ENCODE assay signal across 1 cellular context in the genomic region with DNA sequence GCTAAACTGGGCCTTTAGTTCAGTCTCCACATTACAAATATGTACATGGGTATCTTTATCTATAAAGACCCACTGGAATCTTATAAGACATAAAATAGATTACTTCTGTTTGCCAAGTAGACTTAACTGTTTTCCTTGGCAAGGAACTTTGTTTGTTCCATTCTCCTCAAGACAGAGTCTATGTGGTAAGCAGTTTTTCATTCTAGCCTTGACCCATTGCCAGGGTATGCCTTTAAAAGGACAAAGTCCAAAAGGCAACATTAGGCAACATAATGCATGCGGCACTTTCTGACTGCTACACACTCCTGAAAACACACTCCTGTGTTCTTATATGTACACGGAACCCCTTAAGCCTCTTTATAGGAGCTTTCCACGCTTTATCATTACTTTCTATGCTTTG.
TF ChIP-seq lines count a peak whose summit lies in the region.

No MANE protein-coding gene starts in this region.

TF ChIP-seq in IMR-90, 13 proteins besides CTCF, POLR2A, EP300 and RAD21:
- TF ChIP-seq RCOR1 (IDR thresholded peaks at IDR 0.05; ENCODE audit: insufficient replicate concordance, low read length) (no peak), FOS (IDR thresholded peaks at IDR 0.05; ENCODE audit: low read depth, low read length) (no peak), BHLHE40 (IDR thresholded peaks at IDR 0.05; ENCODE audit: low read depth, low read length) (no peak), MAFK (IDR thresholded peaks at IDR 0.05; ENCODE audit: low read depth, low read length) (no peak)
- TF ChIP-seq, protein P1, sequence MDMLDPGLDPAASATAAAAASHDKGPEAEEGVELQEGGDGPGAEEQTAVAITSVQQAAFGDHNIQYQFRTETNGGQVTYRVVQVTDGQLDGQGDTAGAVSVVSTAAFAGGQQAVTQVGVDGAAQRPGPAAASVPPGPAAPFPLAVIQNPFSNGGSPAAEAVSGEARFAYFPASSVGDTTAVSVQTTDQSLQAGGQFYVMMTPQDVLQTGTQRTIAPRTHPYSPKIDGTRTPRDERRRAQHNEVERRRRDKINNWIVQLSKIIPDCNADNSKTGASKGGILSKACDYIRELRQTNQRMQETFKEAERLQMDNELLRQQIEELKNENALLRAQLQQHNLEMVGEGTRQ (IDR thresholded peaks at IDR 0.05; ENCODE audit: low read depth, low read length), result no peak
